8 cellular contexts compared by ENCODE assay signal in the genomic region with DNA sequence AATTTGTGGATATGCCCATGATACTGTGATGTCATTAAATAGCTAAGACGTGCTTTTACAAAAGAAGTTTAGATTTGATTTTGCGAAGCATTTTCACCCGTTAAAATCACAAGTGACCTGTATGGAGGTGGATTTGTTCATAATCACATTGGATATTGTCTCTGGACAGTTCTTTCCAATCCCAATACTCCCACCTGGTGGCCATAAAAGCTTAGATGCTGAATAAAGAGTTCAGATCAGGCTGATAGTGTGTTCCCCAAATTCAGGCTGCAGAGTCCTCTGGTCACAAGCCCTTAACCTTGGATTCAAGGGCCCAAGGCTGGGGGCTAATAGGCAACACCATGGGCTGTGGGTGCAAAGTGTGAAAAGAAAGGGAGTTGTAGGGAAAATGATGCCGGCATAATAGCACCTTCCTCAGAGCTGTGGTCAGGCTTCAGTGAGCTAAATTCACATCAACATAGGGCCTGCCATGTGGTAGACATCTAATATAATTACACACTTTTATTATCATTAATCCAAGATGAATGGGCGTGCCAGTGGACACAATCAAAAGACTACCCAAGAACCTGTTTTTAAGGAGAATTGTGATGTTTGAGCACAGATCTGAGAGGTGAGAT. TPM values are rescaled to one million over a fixed set of nuclear protein-coding genes. Genes with fewer than 3 reads are reported as not detected.
DNase-seq lines count a peak whose midpoint lies in the region; ATAC-seq and TF ChIP-seq lines count a peak whose summit lies in the region.

No MANE protein-coding gene starts in this region.

- no peak overlapping the region for H3K27ac ChIP-seq in lung (ENCODE audit: low read depth in 1 of 2, low read length in 1 of 2)

- H3K9me3 ChIP-seq in lung (ENCODE audit: control insufficient read depth in 2 of 2, insufficient read depth in 1 of 2, low read length in 1 of 2) = no peaks in the 10 kb centered on the region

- WGBS in lung, 2 donors = 71 to 85% methylated on average over 5 of the region's 5 CpGs

- peaks cover 0 to 3% of the 10 kb centered on the region in 2 donors for H3K4me1 ChIP-seq in lung (ENCODE audit: control insufficient read depth in 2 of 2, insufficient read depth in 2 of 2, low read length in 2 of 2)

- in situ Hi-C loops in T47D (cut with HindIII; ENCODE audit: low pct_unique_long_range_greater_than_20kb, low sequenced_read_pairs) = no loop called here

- H3K36me3 ChIP-seq in lung (ENCODE audit: control insufficient read depth in 2 of 2, insufficient read depth in 2 of 2, low read length in 2 of 2) = no peaks in the 10 kb centered on the region

- DNase-seq in NCI-H2171 treated with DMSO at 0.1 percent for 48 hours (lab: John Stamatoyannopoulos, UW) (peak; percentile 8), NCI-H2171 (lab: John Stamatoyannopoulos, UW) (no peak), NCI-H82 (lab: John Stamatoyannopoulos, UW) (peak; percentile 79), T47D (ENCODE audit: low read depth in 1 of 2, low spot score in 1 of 2) (peak; percentile 30 to 66), lung (ENCODE audit: low spot score) (peak; percentile 40)

- H3K27me3 ChIP-seq in lung (ENCODE audit: control insufficient read depth, insufficient read depth) = no peaks in the 10 kb centered on the region

- no peak for TF ChIP-seq CTCF in lung (IDR thresholded peaks at IDR 0.05; ENCODE audit: control extremely low read depth, extremely low read depth)

- ATAC-seq in GM21786 (IDR thresholded peaks at IDR 0.05; ENCODE audit: unreplicated experiment) (peak; percentile 64), lung (ENCODE audit: insufficient read depth, low FRiP score) (no peak), GM21825 (IDR thresholded peaks at IDR 0.05; ENCODE audit: unreplicated experiment) (no peak), HG03442 (IDR thresholded peaks at IDR 0.05; ENCODE audit: unreplicated experiment) (no peak)

- H3K4me3 ChIP-seq in lung = no peak overlapping the region

RNA-seq across cellular contexts. Expression of gene SMIM43, which starts 28.1 kb away (rescaled TPM):
- total RNA-seq in lung = 10 to 100 TPM in 1 of 2 donors, under 1 TPM in 1; 0.15 to 18.2 TPM
- polyA plus RNA-seq in lung = under 1 TPM; 0.07 to 0.16 TPM

RNA-seq across cellular contexts. Expression of gene ANXA5, which starts 40.1 kb away (rescaled TPM):
- total RNA-seq in lung = 100 to 1,000 TPM; 250 to 406 TPM
- 100 to 1,000 TPM; 440 to 479 TPM for polyA plus RNA-seq in lung
